24 cellular contexts compared by ENCODE assay signal in the genomic region with DNA sequence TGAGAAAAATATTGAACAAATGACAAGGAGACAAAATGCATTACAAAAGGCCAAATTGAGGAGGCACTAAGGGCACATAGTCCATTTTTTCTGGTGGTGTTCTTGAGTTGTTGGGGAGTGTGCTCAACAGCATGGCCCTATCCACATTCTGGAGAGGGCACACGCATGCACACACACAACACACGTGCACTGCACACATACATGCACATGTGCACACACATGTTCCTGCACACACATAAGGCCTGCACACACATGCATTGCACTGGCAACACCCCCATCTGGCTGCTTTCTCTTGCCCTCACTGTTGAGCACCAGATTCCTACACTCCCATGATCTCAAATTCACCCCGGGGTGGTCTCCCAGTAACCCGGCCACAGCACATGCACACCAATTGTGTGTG.
DNase-seq lines count a peak whose midpoint lies in the region; ATAC-seq and TF ChIP-seq lines count a peak whose summit lies in the region.
"Had no signal": no experiment of that assay in that cellular context is flagged by ENCODE, and none has a peak within 500 bp of the region (broad histone marks: within the 10 kb centered on the region; RNA-seq: fewer than 3 reads in every experiment).

No MANE protein-coding gene starts in this region.

- no peak overlapping the region for H3K23ac ChIP-seq in mesenchymal stem cell (ENCODE audit: low read length in 2 of 2)

- H3K4me2 ChIP-seq in mesenchymal stem cell (ENCODE audit: low read length, poor library complexity, severe bottlenecking), result no peak overlapping the region
- no peak overlapping the region for H3K4me2 ChIP-seq in neural progenitor cell
- H3K4me2 ChIP-seq: BLaER1 had no signal

- H3K9me3 ChIP-seq in mesenchymal stem cell (ENCODE audit: control insufficient read depth, low read length) (no peaks in the 10 kb centered on the region), neural progenitor cell (ENCODE audit: low read depth) (no peaks in the 10 kb centered on the region), upper lobe of right lung (no peaks in the 10 kb centered on the region)
- H3K9me3 ChIP-seq: BE2C, BLaER1 had no signal

- H3K36me3 Mint-ChIP-seq in neural progenitor cell, result no peaks in the 10 kb centered on the region
- H3K36me3 Mint-ChIP-seq: CD14-positive monocyte; CD4-positive, alpha-beta memory T cell; CD4-positive, CD25-positive, alpha-beta regulatory T cell; CD8-positive, alpha-beta memory T cell had no signal

- DNase-seq in mesenchymal stem cell (no peak), neural progenitor cell (ENCODE audit: low spot score) (no peak), upper lobe of right lung (no peak)
- DNase-seq: 8988T; ACHN; BE2C; C1 segment of cervical spinal cord; CD4-positive, alpha-beta memory T cell; CD4-positive, CD25-positive, alpha-beta regulatory T cell; CD8-positive, alpha-beta memory T cell; COR-L47; DMS 273 treated with DMSO at 0.1 percent for 48 hours; DMS153; DMS53; DMS79; DND-41; EL; GDM1 had no signal

- no peak overlapping the region for H3K14ac ChIP-seq in mesenchymal stem cell (ENCODE audit: low read length in 2 of 2)

- H2BK5ac ChIP-seq in mesenchymal stem cell (ENCODE audit: low read depth, low read length, poor library complexity, severe bottlenecking), result no peak overlapping the region

- H3K4me3 ChIP-seq in mesenchymal stem cell (ENCODE audit: insufficient read depth in 1 of 2, low read depth in 1 of 2, low read length in 2 of 2) (peak overlapping the region in 1 of 2 experiments; percentile 22), neural progenitor cell (no peak overlapping the region), upper lobe of right lung (no peak overlapping the region)
- H3K4me3 ChIP-seq: BLaER1, GM12878 had no signal

- ATAC-seq in upper lobe of right lung (peak; percentile 33), GM21528 (IDR thresholded peaks at IDR 0.05; ENCODE audit: low FRiP score, unreplicated experiment) (no peak), GM18907 (IDR thresholded peaks at IDR 0.05; ENCODE audit: unreplicated experiment) (no peak), GM21526 (IDR thresholded peaks at IDR 0.05; ENCODE audit: low FRiP score, unreplicated experiment) (no peak)
- ATAC-seq: GM12878 had no signal

- H3K4me1 Mint-ChIP-seq in neural progenitor cell, result no peaks in the 10 kb centered on the region
- H3K4me1 Mint-ChIP-seq: CD14-positive monocyte; CD4-positive, alpha-beta memory T cell; CD4-positive, CD25-positive, alpha-beta regulatory T cell; CD8-positive, alpha-beta memory T cell had no signal

- H3K27me3 ChIP-seq in mesenchymal stem cell (ENCODE audit: control insufficient read depth in 1 of 2, insufficient read depth in 1 of 2, low read length in 2 of 2) (no peaks in the 10 kb centered on the region), neural progenitor cell (no peaks in the 10 kb centered on the region), upper lobe of right lung (no peaks in the 10 kb centered on the region)
- H3K27me3 ChIP-seq: BE2C, BLaER1 had no signal

- peak overlapping the region; percentile 12 for H3K27ac Mint-ChIP-seq in neural progenitor cell
- H3K27ac Mint-ChIP-seq: CD14-positive monocyte; CD4-positive, alpha-beta memory T cell; CD4-positive, CD25-positive, alpha-beta regulatory T cell; CD8-positive, alpha-beta memory T cell had no signal

- no peaks in the 10 kb centered on the region for H3K79me1 ChIP-seq in mesenchymal stem cell (replicated peaks; ENCODE audit: low read length, poor library complexity, severe bottlenecking)

- no peak overlapping the region for H3K18ac ChIP-seq in mesenchymal stem cell (ENCODE audit: low read depth in 1 of 2, low read length in 2 of 2)

- TF ChIP-seq CTCF in neural progenitor cell (IDR thresholded peaks at IDR 0.05) (no peak), upper lobe of right lung (IDR thresholded peaks at IDR 0.05) (no peak)

- H4K8ac ChIP-seq in mesenchymal stem cell (ENCODE audit: low read length), result no peak overlapping the region

- H3K4me3 Mint-ChIP-seq in neural progenitor cell, result no peak overlapping the region
- H3K4me3 Mint-ChIP-seq: CD14-positive monocyte; CD4-positive, alpha-beta memory T cell; CD4-positive, CD25-positive, alpha-beta regulatory T cell; CD8-positive, alpha-beta memory T cell had no signal

- H3K9ac ChIP-seq in mesenchymal stem cell (ENCODE audit: low read length) (no peak overlapping the region), neural progenitor cell (no peak overlapping the region)
- H3K9ac ChIP-seq: BLaER1 had no signal

- no peaks in the 10 kb centered on the region for H3K79me2 ChIP-seq in neural progenitor cell (ENCODE audit: low read depth)

- H4K20me1 ChIP-seq in neural progenitor cell (ENCODE audit: low read depth), result no peaks in the 10 kb centered on the region
- H4K20me1 ChIP-seq: BLaER1 had no signal

- H3K27ac ChIP-seq in mesenchymal stem cell (ENCODE audit: low read length, poor library complexity, severe bottlenecking) (no peak overlapping the region), neural progenitor cell (no peak overlapping the region), upper lobe of right lung (no peak overlapping the region)
- H3K27ac ChIP-seq: BLaER1 had no signal

- H3K36me3 ChIP-seq in mesenchymal stem cell (ENCODE audit: control insufficient read depth in 1 of 2, insufficient read depth in 2 of 2, low read depth in 1 of 2, low read length in 2 of 2), result no peaks in the 10 kb centered on the region
- H3K36me3 ChIP-seq in neural progenitor cell, result no peaks in the 10 kb centered on the region
- no peaks in the 10 kb centered on the region for H3K36me3 ChIP-seq in upper lobe of right lung
- H3K36me3 ChIP-seq: BE2C, BLaER1 had no signal

- no peak overlapping the region for H2BK15ac ChIP-seq in mesenchymal stem cell (ENCODE audit: low read depth, poor library complexity, severe bottlenecking)

- peaks cover 2% of the 10 kb centered on the region for H3K9me3 Mint-ChIP-seq in neural progenitor cell

- H2BK12ac ChIP-seq in mesenchymal stem cell (ENCODE audit: low read length in 2 of 2), result no peak overlapping the region

- H3K4ac ChIP-seq in mesenchymal stem cell (ENCODE audit: low read depth in 1 of 2, low read length in 2 of 2), result no peak overlapping the region

- intact Hi-C loops in upper lobe of right lung (cut with DNase I), result no loop called here

- H2AK5ac ChIP-seq in mesenchymal stem cell (ENCODE audit: low read length, severe bottlenecking), result no peak overlapping the region

- H3K4me1 ChIP-seq in mesenchymal stem cell (ENCODE audit: control insufficient read depth, insufficient read depth, low read depth, low read length) (peaks cover 5% of the 10 kb centered on the region), neural progenitor cell (no peaks in the 10 kb centered on the region), upper lobe of right lung (no peaks in the 10 kb centered on the region)
- H3K4me1 ChIP-seq: BE2C, BLaER1 had no signal

- peaks cover 3% of the 10 kb centered on the region for H3K27me3 Mint-ChIP-seq in neural progenitor cell (ENCODE audit: insufficient read depth, low read depth)
- H3K27me3 Mint-ChIP-seq: CD4-positive, alpha-beta memory T cell; CD4-positive, CD25-positive, alpha-beta regulatory T cell; CD8-positive, alpha-beta memory T cell had no signal

- no peaks in the 10 kb centered on the region for H3F3A ChIP-seq in neural progenitor cell (ENCODE audit: low read depth)

- H4K91ac ChIP-seq in mesenchymal stem cell (ENCODE audit: low read length), result peak overlapping the region; percentile 70

- H2AFZ ChIP-seq in mesenchymal stem cell (ENCODE audit: low read depth, low read length), result no peak overlapping the region
- H2AFZ ChIP-seq in neural progenitor cell (replicated peaks), result no peak overlapping the region

- WGBS in mesenchymal stem cell, result 84% methylated on average over 4 of the region's 4 CpGs

- no peak overlapping the region for H2BK120ac ChIP-seq in mesenchymal stem cell (ENCODE audit: low read depth, low read length)
